Comparison of ENCODE assay signal across 1 cellular context in the genomic region with DNA sequence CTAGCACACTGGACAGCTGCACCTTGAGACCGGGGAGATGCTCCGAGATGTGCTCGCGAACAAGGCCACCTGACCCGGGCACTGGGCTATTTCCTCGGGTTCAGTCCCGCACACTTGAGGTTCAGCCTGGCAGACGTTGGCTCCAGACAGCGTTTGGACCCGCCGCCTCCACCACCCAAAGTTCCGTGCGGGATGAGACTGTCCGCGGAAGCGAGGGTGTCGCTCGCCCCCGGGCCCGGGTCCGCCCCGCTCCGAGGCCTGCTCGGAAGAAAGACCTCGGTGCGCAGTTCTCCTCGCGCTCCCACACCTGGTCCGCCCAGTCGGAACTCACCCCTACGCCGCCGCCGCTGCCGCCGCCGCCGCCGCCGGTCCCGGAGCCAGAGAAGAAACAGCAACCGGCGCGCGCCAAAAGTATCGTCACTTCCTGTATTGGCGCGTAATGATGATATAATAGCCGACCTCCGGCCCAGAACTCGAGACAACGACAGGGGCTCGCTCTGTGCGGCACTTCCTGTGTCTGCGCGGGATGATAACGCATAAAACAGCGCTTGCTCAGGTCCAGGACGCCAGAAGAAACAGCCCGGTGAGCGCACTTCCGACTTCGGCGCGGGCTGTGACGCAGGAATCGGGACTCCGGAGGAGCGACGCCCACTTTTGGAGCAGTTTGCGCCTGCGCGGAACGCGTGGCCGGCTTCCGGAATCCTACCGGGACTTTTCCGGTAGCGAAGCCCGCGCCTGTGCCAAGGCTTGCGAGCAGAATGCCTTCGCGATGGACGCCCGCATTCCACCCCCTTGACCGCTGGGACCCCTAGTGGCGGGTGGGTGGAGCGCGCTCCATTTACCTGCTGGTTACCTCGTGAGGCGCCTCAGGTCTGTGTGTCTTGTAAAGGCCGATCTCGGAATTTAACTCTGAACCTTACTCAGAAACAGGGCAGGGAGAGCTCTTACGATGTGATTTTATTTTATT.
TF ChIP-seq lines count a peak whose summit lies in the region.

A gene (minus strand): TSS at position 422 of the 967 bp plus-strand sequence. CDS start 1,519 bp downstream, outside the sequence.

TF ChIP-seq in GM23338, 12 proteins besides CTCF, POLR2A, EP300 and RAD21:
- peak; percentile 98 for TF ChIP-seq CREB1 (CRISPR knock-in tag; IDR thresholded peaks at IDR 0.05; ENCODE audit: low read depth)
- TF ChIP-seq, protein P1, sequence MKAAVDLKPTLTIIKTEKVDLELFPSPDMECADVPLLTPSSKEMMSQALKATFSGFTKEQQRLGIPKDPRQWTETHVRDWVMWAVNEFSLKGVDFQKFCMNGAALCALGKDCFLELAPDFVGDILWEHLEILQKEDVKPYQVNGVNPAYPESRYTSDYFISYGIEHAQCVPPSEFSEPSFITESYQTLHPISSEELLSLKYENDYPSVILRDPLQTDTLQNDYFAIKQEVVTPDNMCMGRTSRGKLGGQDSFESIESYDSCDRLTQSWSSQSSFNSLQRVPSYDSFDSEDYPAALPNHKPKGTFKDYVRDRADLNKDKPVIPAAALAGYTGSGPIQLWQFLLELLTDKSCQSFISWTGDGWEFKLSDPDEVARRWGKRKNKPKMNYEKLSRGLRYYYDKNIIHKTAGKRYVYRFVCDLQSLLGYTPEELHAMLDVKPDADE (IDR thresholded peaks at IDR 0.05), result peak; percentile 46; the same call in 1 of the 2 replicates
- peak; percentile 45 for TF ChIP-seq POLR2AphosphoS5 (IDR thresholded peaks at IDR 0.05; ENCODE audit: low read depth)
